Comparison of ENCODE assay signal across 1 cellular context in genomic region chr15:78052545-78052944, GRCh38.
TF ChIP-seq lines count a peak whose summit lies in the region.

No MANE protein-coding gene starts in this region.

TF ChIP-seq in GM23338, 12 proteins besides CTCF, POLR2A, EP300 and RAD21 (continued from another document):
- TF ChIP-seq ZNF462 (CRISPR knock-in tag; IDR thresholded peaks at IDR 0.05) (no peak), NANOG (IDR thresholded peaks at IDR 0.05; ENCODE audit: borderline replicate concordance) (no peak), ETS1 (IDR thresholded peaks at IDR 0.05) (no peak), POLR2AphosphoS5 (IDR thresholded peaks at IDR 0.05; ENCODE audit: low read depth) (no peak), STAT1 (IDR thresholded peaks at IDR 0.05; ENCODE audit: unreplicated experiment) (no peak), ZNF331 (CRISPR knock-in tag; IDR thresholded peaks at IDR 0.05; ENCODE audit: low read depth) (no peak), JUNB (IDR thresholded peaks at IDR 0.05; ENCODE audit: unreplicated experiment) (no peak), ZNF114 (CRISPR knock-in tag; IDR thresholded peaks at IDR 0.05) (no peak), REST (IDR thresholded peaks at IDR 0.05; ENCODE audit: unreplicated experiment) (no peak), EZH2phosphoT487 (IDR thresholded peaks at IDR 0.05; ENCODE audit: unreplicated experiment) (no peak), CREB1 (CRISPR knock-in tag; IDR thresholded peaks at IDR 0.05; ENCODE audit: low read depth) (no peak)
